In the genomic region with DNA sequence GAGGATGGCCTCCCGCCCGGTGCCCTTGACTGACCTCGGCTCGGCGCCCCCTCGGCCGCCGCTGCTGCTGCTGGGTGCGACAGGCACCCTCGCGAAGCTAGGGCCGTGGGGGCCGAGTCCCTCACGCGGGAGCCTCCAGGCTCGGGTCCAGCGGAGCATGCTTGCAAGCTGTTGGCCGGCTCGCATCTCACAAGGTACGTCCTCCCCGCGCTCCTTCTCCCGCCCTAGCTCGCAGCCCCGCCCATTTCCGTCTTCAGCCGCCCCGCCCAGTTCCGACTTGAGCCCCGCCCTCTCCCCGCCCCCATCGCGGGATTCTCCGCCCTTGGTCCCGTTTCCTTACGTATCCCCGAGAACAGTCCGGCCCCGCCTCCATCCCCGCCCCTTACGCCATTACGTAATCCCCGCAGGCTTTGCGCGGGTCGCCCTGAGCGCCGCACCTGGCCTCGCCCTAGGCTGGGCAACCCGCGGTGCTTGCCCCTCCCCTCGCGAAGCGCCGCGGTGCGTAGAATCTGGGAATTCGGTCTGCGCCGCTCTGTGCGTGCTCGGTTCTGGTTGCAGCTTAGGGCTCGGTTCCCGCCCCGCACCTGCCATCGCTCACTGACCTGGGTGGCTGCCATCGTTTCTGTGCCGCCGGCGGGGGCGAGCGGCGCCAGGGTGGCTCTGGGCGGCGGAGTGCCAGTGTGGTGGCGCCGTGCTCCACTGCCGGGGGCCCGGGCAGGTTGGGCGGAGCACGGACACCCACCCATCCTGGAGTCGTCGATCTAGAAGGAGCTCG, we compare ENCODE assay signal across 1 cellular context.
TF ChIP-seq lines count a peak whose summit lies in the region.

A gene with protein sequence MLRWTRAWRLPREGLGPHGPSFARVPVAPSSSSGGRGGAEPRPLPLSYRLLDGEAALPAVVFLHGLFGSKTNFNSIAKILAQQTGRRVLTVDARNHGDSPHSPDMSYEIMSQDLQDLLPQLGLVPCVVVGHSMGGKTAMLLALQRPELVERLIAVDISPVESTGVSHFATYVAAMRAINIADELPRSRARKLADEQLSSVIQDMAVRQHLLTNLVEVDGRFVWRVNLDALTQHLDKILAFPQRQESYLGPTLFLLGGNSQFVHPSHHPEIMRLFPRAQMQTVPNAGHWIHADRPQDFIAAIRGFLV (minus strand): TSS at position 191 of the 775 bp plus-strand sequence. CDS start 32 bp downstream, at position 159.

TF ChIP-seq in K562, 482 proteins besides CTCF, POLR2A, EP300 and RAD21 (continued from another document and continues in another):
- TF ChIP-seq, protein P1, sequence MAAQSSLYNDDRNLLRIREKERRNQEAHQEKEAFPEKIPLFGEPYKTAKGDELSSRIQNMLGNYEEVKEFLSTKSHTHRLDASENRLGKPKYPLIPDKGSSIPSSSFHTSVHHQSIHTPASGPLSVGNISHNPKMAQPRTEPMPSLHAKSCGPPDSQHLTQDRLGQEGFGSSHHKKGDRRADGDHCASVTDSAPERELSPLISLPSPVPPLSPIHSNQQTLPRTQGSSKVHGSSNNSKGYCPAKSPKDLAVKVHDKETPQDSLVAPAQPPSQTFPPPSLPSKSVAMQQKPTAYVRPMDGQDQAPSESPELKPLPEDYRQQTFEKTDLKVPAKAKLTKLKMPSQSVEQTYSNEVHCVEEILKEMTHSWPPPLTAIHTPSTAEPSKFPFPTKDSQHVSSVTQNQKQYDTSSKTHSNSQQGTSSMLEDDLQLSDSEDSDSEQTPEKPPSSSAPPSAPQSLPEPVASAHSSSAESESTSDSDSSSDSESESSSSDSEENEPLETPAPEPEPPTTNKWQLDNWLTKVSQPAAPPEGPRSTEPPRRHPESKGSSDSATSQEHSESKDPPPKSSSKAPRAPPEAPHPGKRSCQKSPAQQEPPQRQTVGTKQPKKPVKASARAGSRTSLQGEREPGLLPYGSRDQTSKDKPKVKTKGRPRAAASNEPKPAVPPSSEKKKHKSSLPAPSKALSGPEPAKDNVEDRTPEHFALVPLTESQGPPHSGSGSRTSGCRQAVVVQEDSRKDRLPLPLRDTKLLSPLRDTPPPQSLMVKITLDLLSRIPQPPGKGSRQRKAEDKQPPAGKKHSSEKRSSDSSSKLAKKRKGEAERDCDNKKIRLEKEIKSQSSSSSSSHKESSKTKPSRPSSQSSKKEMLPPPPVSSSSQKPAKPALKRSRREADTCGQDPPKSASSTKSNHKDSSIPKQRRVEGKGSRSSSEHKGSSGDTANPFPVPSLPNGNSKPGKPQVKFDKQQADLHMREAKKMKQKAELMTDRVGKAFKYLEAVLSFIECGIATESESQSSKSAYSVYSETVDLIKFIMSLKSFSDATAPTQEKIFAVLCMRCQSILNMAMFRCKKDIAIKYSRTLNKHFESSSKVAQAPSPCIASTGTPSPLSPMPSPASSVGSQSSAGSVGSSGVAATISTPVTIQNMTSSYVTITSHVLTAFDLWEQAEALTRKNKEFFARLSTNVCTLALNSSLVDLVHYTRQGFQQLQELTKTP (IDR thresholded peaks at IDR 0.05; ENCODE audit: low read depth in 1 of 2, partially characterized antibody in 2 of 2): no peak
- TF ChIP-seq ZNF695 (CRISPR knock-in tag; IDR thresholded peaks at IDR 0.05) (peak; percentile 49; the same call in 1 of the 2 replicates), ZNF184 (CRISPR knock-in tag; IDR thresholded peaks at IDR 0.05) (no peak), NR2C1 (IDR thresholded peaks at IDR 0.05) (no peak), NR2C1 (tag; IDR thresholded peaks at IDR 0.05) (no peak), SMARCA4 (IDR thresholded peaks at IDR 0.05) (no peak), ARID1B (IDR thresholded peaks at IDR 0.05) (no peak; the same call in 1 of the 2 replicates), HES1 (IDR thresholded peaks at IDR 0.05; ENCODE audit: low read depth) (no peak), ZEB2 (IDR thresholded peaks at IDR 0.05) (peak; percentile 86), HEY1 (CRISPR knock-in tag; IDR thresholded peaks at IDR 0.05; ENCODE audit: borderline replicate concordance) (no peak), TBL1XR1 (IDR thresholded peaks at IDR 0.05; ENCODE audit: low read length in 2 of 2) (peak; percentile 6 to 54; a peak in 2 of 4 replicates), HDAC8 (tag; IDR thresholded peaks at IDR 0.05) (0 out of 2 replicates have a peak, but pooled peaks have one; percentile 46), BHLHE40 (IDR thresholded peaks at IDR 0.05; ENCODE audit: low read length) (peak; percentile 60), EP400 (IDR thresholded peaks at IDR 0.05) (peak; percentile 77; the same call in 1 of the 2 replicates), SMAD4 (CRISPR knock-in tag; conservative IDR thresholded peaks at IDR 0.05) (peak; percentile 81), ZNF830 (CRISPR knock-in tag; IDR thresholded peaks at IDR 0.05) (peak; percentile 85; the same call in 1 of the 2 replicates), STAG1 (CRISPR knock-in tag; IDR thresholded peaks at IDR 0.05; ENCODE audit: borderline replicate concordance) (no peak), ZFP1 (CRISPR knock-in tag; IDR thresholded peaks at IDR 0.05) (0 out of 2 replicates have a peak, but pooled peaks have one; percentile 57), GATAD2A (IDR thresholded peaks at IDR 0.05) (peak; percentile 93), NRF1 (conservative IDR thresholded peaks at IDR 0.05 in 1 of 2, IDR thresholded peaks at IDR 0.05 in 1 of 2) (peak; percentile 88 to 90), ETV5 (CRISPR knock-in tag; IDR thresholded peaks at IDR 0.05; ENCODE audit: low read depth) (0 out of 2 replicates have a peak, but pooled peaks have one; percentile 55), TBP (optimal IDR thresholded peaks at IDR 0.05; ENCODE audit: low read depth, low read length) (peak; percentile 62), PREB (CRISPR knock-in tag; IDR thresholded peaks at IDR 0.05) (no peak), ZNF282 (CRISPR knock-in tag; IDR thresholded peaks at IDR 0.05) (no peak; the same call in 1 of the 2 replicates), ZBTB33 (CRISPR knock-in tag; IDR thresholded peaks at IDR 0.05) (peak; percentile 53; the same call in 1 of the 2 replicates), ZNF165 (CRISPR knock-in tag; IDR thresholded peaks at IDR 0.05; ENCODE audit: borderline replicate concordance) (peak; percentile 77; the same call in 1 of the 2 replicates)
- TF ChIP-seq, protein P2, sequence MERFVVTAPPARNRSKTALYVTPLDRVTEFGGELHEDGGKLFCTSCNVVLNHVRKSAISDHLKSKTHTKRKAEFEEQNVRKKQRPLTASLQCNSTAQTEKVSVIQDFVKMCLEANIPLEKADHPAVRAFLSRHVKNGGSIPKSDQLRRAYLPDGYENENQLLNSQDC (CRISPR knock-in tag; IDR thresholded peaks at IDR 0.05): peak; percentile 61; the same call in 1 of the 2 replicates
- TF ChIP-seq, protein P3, sequence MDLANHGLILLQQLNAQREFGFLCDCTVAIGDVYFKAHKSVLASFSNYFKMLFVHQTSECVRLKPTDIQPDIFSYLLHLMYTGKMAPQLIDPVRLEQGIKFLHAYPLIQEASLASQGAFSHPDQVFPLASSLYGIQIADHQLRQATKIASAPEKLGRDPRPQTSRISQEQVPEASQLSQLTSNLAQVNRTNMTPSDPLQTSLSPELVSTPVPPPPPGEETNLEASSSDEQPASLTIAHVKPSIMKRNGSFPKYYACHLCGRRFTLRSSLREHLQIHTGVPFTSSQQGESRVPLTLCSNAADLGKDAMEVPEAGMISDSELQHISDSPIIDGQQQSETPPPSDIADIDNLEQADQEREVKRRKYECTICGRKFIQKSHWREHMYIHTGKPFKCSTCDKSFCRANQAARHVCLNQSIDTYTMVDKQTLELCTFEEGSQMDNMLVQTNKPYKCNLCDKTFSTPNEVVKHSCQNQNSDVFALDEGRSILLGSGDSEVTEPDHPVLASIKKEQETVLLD (IDR thresholded peaks at IDR 0.05): peak; percentile 87
- TF ChIP-seq, protein P4, sequence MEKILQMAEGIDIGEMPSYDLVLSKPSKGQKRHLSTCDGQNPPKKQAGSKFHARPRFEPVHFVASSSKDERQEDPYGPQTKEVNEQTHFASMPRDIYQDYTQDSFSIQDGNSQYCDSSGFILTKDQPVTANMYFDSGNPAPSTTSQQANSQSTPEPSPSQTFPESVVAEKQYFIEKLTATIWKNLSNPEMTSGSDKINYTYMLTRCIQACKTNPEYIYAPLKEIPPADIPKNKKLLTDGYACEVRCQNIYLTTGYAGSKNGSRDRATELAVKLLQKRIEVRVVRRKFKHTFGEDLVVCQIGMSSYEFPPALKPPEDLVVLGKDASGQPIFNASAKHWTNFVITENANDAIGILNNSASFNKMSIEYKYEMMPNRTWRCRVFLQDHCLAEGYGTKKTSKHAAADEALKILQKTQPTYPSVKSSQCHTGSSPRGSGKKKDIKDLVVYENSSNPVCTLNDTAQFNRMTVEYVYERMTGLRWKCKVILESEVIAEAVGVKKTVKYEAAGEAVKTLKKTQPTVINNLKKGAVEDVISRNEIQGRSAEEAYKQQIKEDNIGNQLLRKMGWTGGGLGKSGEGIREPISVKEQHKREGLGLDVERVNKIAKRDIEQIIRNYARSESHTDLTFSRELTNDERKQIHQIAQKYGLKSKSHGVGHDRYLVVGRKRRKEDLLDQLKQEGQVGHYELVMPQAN (IDR thresholded peaks at IDR 0.05; ENCODE audit: borderline replicate concordance): peak; percentile 90
- TF ChIP-seq, protein P5, sequence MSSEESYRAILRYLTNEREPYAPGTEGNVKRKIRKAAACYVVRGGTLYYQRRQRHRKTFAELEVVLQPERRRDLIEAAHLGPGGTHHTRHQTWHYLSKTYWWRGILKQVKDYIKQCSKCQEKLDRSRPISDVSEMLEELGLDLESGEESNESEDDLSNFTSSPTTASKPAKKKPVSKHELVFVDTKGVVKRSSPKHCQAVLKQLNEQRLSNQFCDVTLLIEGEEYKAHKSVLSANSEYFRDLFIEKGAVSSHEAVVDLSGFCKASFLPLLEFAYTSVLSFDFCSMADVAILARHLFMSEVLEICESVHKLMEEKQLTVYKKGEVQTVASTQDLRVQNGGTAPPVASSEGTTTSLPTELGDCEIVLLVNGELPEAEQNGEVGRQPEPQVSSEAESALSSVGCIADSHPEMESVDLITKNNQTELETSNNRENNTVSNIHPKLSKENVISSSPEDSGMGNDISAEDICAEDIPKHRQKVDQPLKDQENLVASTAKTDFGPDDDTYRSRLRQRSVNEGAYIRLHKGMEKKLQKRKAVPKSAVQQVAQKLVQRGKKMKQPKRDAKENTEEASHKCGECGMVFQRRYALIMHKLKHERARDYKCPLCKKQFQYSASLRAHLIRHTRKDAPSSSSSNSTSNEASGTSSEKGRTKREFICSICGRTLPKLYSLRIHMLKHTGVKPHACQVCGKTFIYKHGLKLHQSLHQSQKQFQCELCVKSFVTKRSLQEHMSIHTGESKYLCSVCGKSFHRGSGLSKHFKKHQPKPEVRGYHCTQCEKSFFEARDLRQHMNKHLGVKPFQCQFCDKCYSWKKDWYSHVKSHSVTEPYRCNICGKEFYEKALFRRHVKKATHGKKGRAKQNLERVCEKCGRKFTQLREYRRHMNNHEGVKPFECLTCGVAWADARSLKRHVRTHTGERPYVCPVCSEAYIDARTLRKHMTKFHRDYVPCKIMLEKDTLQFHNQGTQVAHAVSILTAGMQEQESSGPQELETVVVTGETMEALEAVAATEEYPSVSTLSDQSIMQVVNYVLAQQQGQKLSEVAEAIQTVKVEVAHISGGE (CRISPR knock-in tag; IDR thresholded peaks at IDR 0.05): peak; percentile 16 to 55 (median 51); a peak in 3 of 6 replicates
